ENCODE assay signal across 18 cellular contexts in genomic region chr1:58721247-58721820, GRCh38. TPM values are rescaled to one million over a fixed set of nuclear protein-coding genes. Genes with fewer than 3 reads are reported as not detected.
A peak's percentile ranks its signal among the peaks of the same experiment; 100 is the strongest.
DNase-seq lines count a peak whose midpoint lies in the region; ATAC-seq, FAIRE-seq and TF ChIP-seq lines count a peak whose summit lies in the region.
"Had no signal": no experiment of that assay in that cellular context is flagged by ENCODE, and none has a peak within 500 bp of the region (broad histone marks: within the 10 kb centered on the region; RNA-seq: fewer than 3 reads in every experiment).

No MANE protein-coding gene starts in this region.

- DNase-seq in activated CD4-positive, alpha-beta T cell treated with anti-CD3 and anti-CD28 coated beads, Interleukin-2, amount 10 ng/mL, durations not matched to agents 24 days and 14 days = peak; percentile 34
- DNase-seq in activated CD4-positive, alpha-beta T cell treated with anti-CD3 and anti-CD28 coated beads, Interleukin-2, amount 50 U/mL, for 4 hours = no peak
- DNase-seq in GM23248 (peak; percentile 56), astrocyte (ENCODE audit: low read depth) (no peak), keratinocyte (ENCODE audit: low read depth, low spot score) (no peak), islet precursor cell (no peak)
- no peak for DNase-seq in effector memory CD8-positive, alpha-beta T cell
- DNase-seq: 8988T, Calu3, GDM1, NCI-H2029, NCI-H2171 treated with DMSO at 0.1 percent for 48 hours, NCI-H82, SIG-M5 had no signal

- H3K27me3 ChIP-seq in GM23248 (replicated peaks; ENCODE audit: insufficient read depth) (no peaks in the 10 kb centered on the region), astrocyte (ENCODE audit: insufficient read depth, low read length) (no peaks in the 10 kb centered on the region), keratinocyte (ENCODE audit: control insufficient read depth, extremely low read depth, insufficient read depth, low read length) (no peaks in the 10 kb centered on the region)

- peak overlapping the region; percentile 32 for H3K4me2 ChIP-seq in GM23248 (ENCODE audit: unreplicated experiment)
- no peak overlapping the region for H3K4me2 ChIP-seq in astrocyte (ENCODE audit: low read length)
- peak overlapping the region; percentile 33 for H3K4me2 ChIP-seq in keratinocyte (ENCODE audit: control insufficient read depth, extremely low read depth, insufficient read depth, low read depth, low read length)
- H3K4me2 ChIP-seq: GM23338, KMS-11 had no signal

- H3K36me3 Mint-ChIP-seq in activated CD4-positive, alpha-beta T cell treated with anti-CD3 and anti-CD28 coated beads, Interleukin-2, amount 10 ng/mL, durations not matched to agents 24 days and 14 days (ENCODE audit: low read depth) = no peaks in the 10 kb centered on the region
- no peaks in the 10 kb centered on the region for H3K36me3 Mint-ChIP-seq in astrocyte (ENCODE audit: low read depth, unreplicated experiment)
- peaks cover 4% of the 10 kb centered on the region for H3K36me3 Mint-ChIP-seq in effector memory CD8-positive, alpha-beta T cell (ENCODE audit: insufficient read depth)

- H3K9me3 Mint-ChIP-seq in activated CD4-positive, alpha-beta T cell treated with anti-CD3 and anti-CD28 coated beads, Interleukin-2, amount 10 ng/mL, durations not matched to agents 24 days and 14 days = no peaks in the 10 kb centered on the region
- no peaks in the 10 kb centered on the region for H3K9me3 Mint-ChIP-seq in astrocyte (ENCODE audit: unreplicated experiment)
- no peaks in the 10 kb centered on the region for H3K9me3 Mint-ChIP-seq in effector memory CD8-positive, alpha-beta T cell
- H3K9me3 Mint-ChIP-seq: GM23338 had no signal

- intact Hi-C loops in activated CD4-positive, alpha-beta T cell treated with anti-CD3 and anti-CD28 coated beads, Interleukin-2, amount 10 ng/mL, durations not matched to agents 24 days and 14 days (cut with micrococcal nuclease) = no loop called here

- 60 to 69% methylated on average over 6 of the region's 6 CpGs for WGBS in GM23248 (ENCODE audit: low coverage in 1 of 2, low lambda C conversion rate in 2 of 2, missing lambda C conversion rate in 2 of 2), 2 experiments

- H3F3A ChIP-seq in GM23248 (ENCODE audit: insufficient read depth) = peaks cover 14% of the 10 kb centered on the region; the same call in 1 of the 2 replicates

- H3K27ac ChIP-seq in GM23248 (peak overlapping the region; percentile 49), astrocyte (ENCODE audit: low read depth, low read length) (no peak overlapping the region), keratinocyte (ENCODE audit: control insufficient read depth, insufficient read depth, low read length) (no peak overlapping the region)
- H3K27ac ChIP-seq: KMS-11 had no signal

- dilution Hi-C loops in keratinocyte (cut with MboI; ENCODE audit: extremely low pct_ligation_motif_present, low sequenced_read_pairs) = no loop called here

- ATAC-seq in effector memory CD8-positive, alpha-beta T cell (replicated peaks) = no peak
- ATAC-seq in GM19328 (IDR thresholded peaks at IDR 0.05; ENCODE audit: unreplicated experiment) = no peak
- ATAC-seq: GM23338, Panc1 had no signal

- no peaks in the 10 kb centered on the region for H3K27me3 Mint-ChIP-seq in activated CD4-positive, alpha-beta T cell treated with anti-CD3 and anti-CD28 coated beads, Interleukin-2, amount 10 ng/mL, durations not matched to agents 24 days and 14 days
- H3K27me3 Mint-ChIP-seq in astrocyte (ENCODE audit: low read depth, unreplicated experiment) = no peaks in the 10 kb centered on the region
- H3K27me3 Mint-ChIP-seq in effector memory CD8-positive, alpha-beta T cell = no peaks in the 10 kb centered on the region

- no peak overlapping the region for H3K4me3 ChIP-seq in GM23248
- no peak overlapping the region for H3K4me3 ChIP-seq in astrocyte (ENCODE audit: insufficient read depth, low read depth, low read length)
- H3K4me3 ChIP-seq in keratinocyte (ENCODE audit: control insufficient read depth in 2 of 3, extremely low read depth in 1 of 3, insufficient read depth in 2 of 3, low read depth in 1 of 3, low read length in 3 of 3) = no peak overlapping the region
- H3K4me3 ChIP-seq: GM23338 had no signal

- H3K9me3 ChIP-seq in GM23248 (ENCODE audit: low read depth) (no peaks in the 10 kb centered on the region), astrocyte (ENCODE audit: insufficient read depth, low read depth, low read length) (no peaks in the 10 kb centered on the region), keratinocyte (ENCODE audit: control insufficient read depth, low read depth, low read length) (no peaks in the 10 kb centered on the region)

- H3K9ac ChIP-seq in GM23248 = no peak overlapping the region
- no peak overlapping the region for H3K9ac ChIP-seq in astrocyte (ENCODE audit: low read length)
- no peak overlapping the region for H3K9ac ChIP-seq in keratinocyte (ENCODE audit: control insufficient read depth, extremely low read depth, insufficient read depth, low read length)
- H3K9ac ChIP-seq: KMS-11 had no signal

- FAIRE-seq in astrocyte (lab: Jason Lieb, UNC) (peak; percentile 58), keratinocyte (lab: Jason Lieb, UNC) (peak; percentile 53)

- no peak overlapping the region for H3K27ac Mint-ChIP-seq in activated CD4-positive, alpha-beta T cell treated with anti-CD3 and anti-CD28 coated beads, Interleukin-2, amount 10 ng/mL, durations not matched to agents 24 days and 14 days
- no peak overlapping the region for H3K27ac Mint-ChIP-seq in astrocyte (ENCODE audit: unreplicated experiment)
- H3K27ac Mint-ChIP-seq in effector memory CD8-positive, alpha-beta T cell = peak overlapping the region in 1 of 2 donors; percentile 30
- H3K27ac Mint-ChIP-seq: GM23338 had no signal

- TF ChIP-seq CTCF in astrocyte (IDR thresholded peaks at IDR 0.05; ENCODE audit: insufficient read depth, low read depth, low read length) = no peak
- no peak for TF ChIP-seq CTCF in keratinocyte (optimal IDR thresholded peaks at IDR 0.05 in 1 of 3, IDR thresholded peaks at IDR 0.05 in 1 of 3, conservative IDR thresholded peaks at IDR 0.05 in 1 of 3; ENCODE audit: extremely low read depth in 1 of 3, insufficient read depth in 2 of 3, low read length in 3 of 3)

- H2AFZ ChIP-seq in GM23248 (no peak overlapping the region), astrocyte (ENCODE audit: low read depth, low read length) (no peak overlapping the region), keratinocyte (ENCODE audit: control insufficient read depth, low read length) (peak overlapping the region; percentile 39)
- H2AFZ ChIP-seq: GM23338 had no signal

- H3K4me1 Mint-ChIP-seq in activated CD4-positive, alpha-beta T cell treated with anti-CD3 and anti-CD28 coated beads, Interleukin-2, amount 10 ng/mL, durations not matched to agents 24 days and 14 days = peaks cover 27% of the 10 kb centered on the region
- H3K4me1 Mint-ChIP-seq in astrocyte (ENCODE audit: low read depth, unreplicated experiment) = peaks cover 5% of the 10 kb centered on the region
- peaks cover 25 to 51% of the 10 kb centered on the region in 2 donors for H3K4me1 Mint-ChIP-seq in effector memory CD8-positive, alpha-beta T cell (ENCODE audit: low read depth in 2 of 2)

- peaks cover 39% of the 10 kb centered on the region for H3K4me1 ChIP-seq in GM23248 (ENCODE audit: insufficient read depth)
- peaks cover 4% of the 10 kb centered on the region for H3K4me1 ChIP-seq in astrocyte (ENCODE audit: insufficient read depth, low read length)
- H3K4me1 ChIP-seq in keratinocyte (ENCODE audit: control insufficient read depth, extremely low read depth, insufficient read depth, low read length) = peaks cover 12% of the 10 kb centered on the region

- H3K9me2 ChIP-seq in GM23248 (ENCODE audit: insufficient read depth) = no peaks in the 10 kb centered on the region

- no peak overlapping the region for H3K4me3 Mint-ChIP-seq in activated CD4-positive, alpha-beta T cell treated with anti-CD3 and anti-CD28 coated beads, Interleukin-2, amount 10 ng/mL, durations not matched to agents 24 days and 14 days
- H3K4me3 Mint-ChIP-seq in astrocyte (ENCODE audit: unreplicated experiment) = no peak overlapping the region
- H3K4me3 Mint-ChIP-seq in effector memory CD8-positive, alpha-beta T cell = peak overlapping the region in 1 of 2 donors; percentile 42
- H3K4me3 Mint-ChIP-seq: GM23338 had no signal

- H3K79me2 ChIP-seq in GM23248 (ENCODE audit: insufficient read depth) = no peaks in the 10 kb centered on the region
- H3K79me2 ChIP-seq in astrocyte (ENCODE audit: insufficient read depth, low read length) = no peaks in the 10 kb centered on the region
- H3K79me2 ChIP-seq in keratinocyte (ENCODE audit: control insufficient read depth, insufficient read depth, low read length) = no peaks in the 10 kb centered on the region

- in situ Hi-C loops in GM23248 (cut with MboI) = no loop called here

- no peaks in the 10 kb centered on the region for H3K36me3 ChIP-seq in GM23248 (ENCODE audit: low read depth)
- no peaks in the 10 kb centered on the region for H3K36me3 ChIP-seq in astrocyte (ENCODE audit: insufficient read depth, low read length)
- peaks cover 0 to 2% of the 10 kb centered on the region in 2 experiments for H3K36me3 ChIP-seq in keratinocyte (ENCODE audit: control insufficient read depth in 2 of 2, extremely low read depth in 1 of 2, insufficient read depth in 2 of 2, low read length in 2 of 2)

- H4K20me1 ChIP-seq in GM23248 (ENCODE audit: insufficient read depth) (no peaks in the 10 kb centered on the region), astrocyte (ENCODE audit: insufficient read depth, low read length) (no peaks in the 10 kb centered on the region), keratinocyte (ENCODE audit: control insufficient read depth, extremely low read depth, insufficient read depth, low read length) (no peaks in the 10 kb centered on the region)

- no peaks in the 10 kb centered on the region for H3K9me1 ChIP-seq in keratinocyte (ENCODE audit: control insufficient read depth, extremely low read depth, insufficient read depth, low read length)

RNA-seq across cellular contexts. Expression of gene MYSM1, which starts 21.5 kb away (rescaled TPM):
- total RNA-seq in activated CD4-positive, alpha-beta T cell treated with anti-CD3 and anti-CD28 coated beads, Interleukin-2, amount 10 ng/mL, durations not matched to agents 24 days and 14 days = 42.4 and 43.9 TPM in 2 replicates
- 16.4 and 24.4 TPM in 2 replicates for total RNA-seq in GM23248 (2014; rRNA removed; shearing (Covaris generic))
- polyA plus RNA-seq in GM23248 (2016; fragmentation: Nextera tagmentation; extraction: Ambion mirVana) = 9.3 and 9.5 TPM in 2 replicates
- total RNA-seq in astrocyte = 32.3 and 38.1 TPM in 2 replicates
- 9.5 to 25.9 TPM (median 21.9 TPM) in 3 replicates for polyA plus RNA-seq in keratinocyte
- 34.8 TPM for polyA plus RNA-seq in keratinocyte (2011; ENCODE audit: low read depth)
- 3.7 and 7.7 TPM in 2 replicates for polyA plus RNA-seq in keratinocyte (2011; cell fraction: cytosol; rRNA removed)
- polyA plus RNA-seq in keratinocyte (2011; cell fraction: nucleus; rRNA removed) = 39.0 and 54.7 TPM in 2 replicates
- 5.3 and 10.4 TPM in 2 replicates for polyA plus RNA-seq in keratinocyte (2012; ENCODE audit: low replicate concordance)
- polyA minus RNA-seq in keratinocyte = 8.6 to 41.7 TPM (median 16.2 TPM) in 3 replicates
- polyA minus RNA-seq in keratinocyte (2011; cell fraction: cytosol; rRNA and poly(A)+ RNA removed) = 8.8 TPM
- polyA minus RNA-seq in keratinocyte (2011; cell fraction: nucleus; rRNA and poly(A)+ RNA removed) = 28.7 and 52.4 TPM in 2 replicates

Comparison
In these comparisons a context has a peak if more than half of its experiments do, and no peak if none do; other contexts are left out.
1. DNase-seq: peak in activated CD4-positive, alpha-beta T cell treated with anti-CD3 and anti-CD28 coated beads, Interleukin-2, amount 10 ng/mL, durations not matched to agents 24 days and 14 days (single experiment) and GM23248 (single experiment); none in activated CD4-positive, alpha-beta T cell treated with anti-CD3 and anti-CD28 coated beads, Interleukin-2, amount 50 U/mL, for 4 hours (0 of 2), astrocyte (single experiment), keratinocyte (single experiment), islet precursor cell (single experiment) and effector memory CD8-positive, alpha-beta T cell (0 of 3).